10 cellular contexts compared by ENCODE assay signal in genomic region chr20:45993197-45993951, GRCh38. TPM values are rescaled to one million over a fixed set of nuclear protein-coding genes. Genes with fewer than 3 reads are reported as not detected.
DNase-seq lines count a peak whose midpoint lies in the region; ATAC-seq, FAIRE-seq and TF ChIP-seq lines count a peak whose summit lies in the region.
"Had no signal": no experiment of that assay in that cellular context is flagged by ENCODE, and none has a peak within 500 bp of the region (broad histone marks: within the 10 kb centered on the region; RNA-seq: fewer than 3 reads in every experiment).

No MANE protein-coding gene starts in this region.

- TF ChIP-seq CTCF in esophagus squamous epithelium (IDR thresholded peaks at IDR 0.05) (peak in 1 of 6 experiments; percentile 10), GM20000 (IDR thresholded peaks at IDR 0.05; ENCODE audit: extremely low read depth, missing control alignments) (no peak)

- TF ChIP-seq POLR2A in esophagus squamous epithelium (IDR thresholded peaks at IDR 0.05), result no peak

- 26 to 33% methylated on average over 6 to 10 of the region's 12 CpGs for WGBS in esophagus squamous epithelium, 2 donors

- DNase-seq in Right ventricle myocardium superior, result peak; percentile 24
- no peak for DNase-seq in left ventricle myocardium superior
- peak; percentile 61 for DNase-seq in RKO (ENCODE audit: low spot score)
- DNase-seq in esophagus squamous epithelium (lab: John Stamatoyannopoulos, UW), result no peak
- DNase-seq in urothelium cell line (ENCODE audit: low spot score), result peak; percentile 72
- DNase-seq in GM20000 (ENCODE audit: low spot score), result no peak
- no peak for DNase-seq in stimulated activated CD4-positive, alpha-beta T cell treated with anti-CD3 and anti-CD28 coated beads, Interleukin-4, amount 100 ng/mL, for 1 hour
- DNase-seq: activated naive CD4-positive, alpha-beta T cell treated with anti-CD3 and anti-CD28 coated beads, Interleukin-2, amount 50 U/mL, for 16 hours; NCI-H524 had no signal

- H3K9me3 ChIP-seq in esophagus squamous epithelium, result no peaks in the 10 kb centered on the region

- peak overlapping the region; percentile 52 to 83 (median 76) for H3K27ac ChIP-seq in esophagus squamous epithelium

- no peak for FAIRE-seq in urothelium cell line (lab: Jason Lieb, UNC)

- peaks cover 0 to 58% (median 0%) of the 10 kb centered on the region in 4 donors for H3K27me3 ChIP-seq in esophagus squamous epithelium

- intact Hi-C loops in Right ventricle myocardium superior (cut with DNase I) (no loop called here), left ventricle myocardium superior (cut with micrococcal nuclease) (no loop called here), esophagus squamous epithelium (cut with DNase I) (no loop called here)

- peaks cover 0 to 38% (median 0%) of the 10 kb centered on the region in 3 donors for H3K4me1 ChIP-seq in esophagus squamous epithelium

- H3K4me3 ChIP-seq in esophagus squamous epithelium, result no peak overlapping the region

- no peaks in the 10 kb centered on the region for H3K36me3 ChIP-seq in esophagus squamous epithelium

- no peak for ATAC-seq in Right ventricle myocardium superior (ENCODE audit: poor library complexity)
- ATAC-seq in left ventricle myocardium superior, result no peak
- ATAC-seq in HG03196 (IDR thresholded peaks at IDR 0.05; ENCODE audit: unreplicated experiment), result no peak

RNA-seq across cellular contexts. Expression of gene MMP9, which starts 15.3 kb away (rescaled TPM):
- 0.48 TPM for total RNA-seq in Right ventricle myocardium superior
- total RNA-seq in left ventricle myocardium superior, result 0.64 TPM
- under 1 TPM in 3 of 4 donors, not detected in 1; 0.18 to 0.50 (median 0.38) TPM for total RNA-seq in esophagus squamous epithelium

RNA-seq across cellular contexts. Expression of gene ZNF335, which starts 21.4 kb away (rescaled TPM):
- total RNA-seq in Right ventricle myocardium superior (7.6 TPM), left ventricle myocardium superior (10.0 TPM), esophagus squamous epithelium (10 to 100 TPM; 10.5 to 22.5 (median 19.8) TPM)

RNA-seq across cellular contexts. Expression of gene SLC12A5, which starts 35.6 kb away (rescaled TPM):
- total RNA-seq in Right ventricle myocardium superior, result not detected
- 1.3 TPM for total RNA-seq in left ventricle myocardium superior
- total RNA-seq in esophagus squamous epithelium, result not detected

RNA-seq across cellular contexts. Expression of gene PCIF1, which starts 58.9 kb away (rescaled TPM):
- total RNA-seq in Right ventricle myocardium superior (21.8 TPM), left ventricle myocardium superior (26.2 TPM), esophagus squamous epithelium (10 to 100 TPM; 10.4 to 36.8 (median 16.4) TPM)

Comparison
In these comparisons a context has a peak if more than half of its experiments do, and no peak if none do; other contexts are left out.
1. DNase-seq: peak in Right ventricle myocardium superior (single experiment), RKO (single experiment) and urothelium cell line (single experiment); none in left ventricle myocardium superior (single experiment), esophagus squamous epithelium (single experiment), GM20000 (single experiment) and stimulated activated CD4-positive, alpha-beta T cell treated with anti-CD3 and anti-CD28 coated beads, Interleukin-4, amount 100 ng/mL, for 1 hour (single experiment).